In genomic region chr19:14409157-14410053, GRCh38 we compare ENCODE assay signal across 11 cellular contexts. TPM values are rescaled to one million over a fixed set of nuclear protein-coding genes. Genes with fewer than 3 reads are reported as not detected.
DNase-seq lines count a peak whose midpoint lies in the region; ATAC-seq and TF ChIP-seq lines count a peak whose summit lies in the region.
"Had no signal": no experiment of that assay in that cellular context is flagged by ENCODE, and none has a peak within 500 bp of the region (broad histone marks: within the 10 kb centered on the region; RNA-seq: fewer than 3 reads in every experiment).

No MANE protein-coding gene starts in this region.

- CTCF ChIA-PET in CD8-positive, alpha-beta T cell (lab: Charles Lee) = interaction anchor here (0.8 to 14.6 kb wide), 8 partner anchors 11 to 62 kb away, joined by 3 to 218 read pairs (median 4); partner anchors contain the start of gene ADGRE5
- CTCF ChIA-PET in activated CD8-positive, alpha-beta T cell treated with anti-CD3 and anti-CD28 coated beads, Interleukin-2, amount 10 ng/mL, durations not matched to agents 7 days and 5 days (lab: Charles Lee) = interaction anchor here (0.8 to 1.2 kb wide), 4 partner anchors 10 to 273 kb away, joined by 3 to 6 read pairs (median 3); partner anchors contain the start of genes ASF1B and DDX39A

- no peaks in the 10 kb centered on the region for H3K9me3 ChIP-seq in CD8-positive, alpha-beta T cell (ENCODE audit: low read length)

- TF ChIP-seq POLR2A in GM18526 (IDR thresholded peaks at IDR 0.05; ENCODE audit: extremely low read depth, insufficient read length) = peak; percentile 18

- no peaks in the 10 kb centered on the region for H3K27me3 Mint-ChIP-seq in CD8-positive, alpha-beta T cell (ENCODE audit: low read depth)
- H3K27me3 Mint-ChIP-seq in activated CD8-positive, alpha-beta T cell treated with anti-CD3 and anti-CD28 coated beads, Interleukin-2, amount 10 ng/mL, durations not matched to agents 7 days and 5 days (ENCODE audit: low read depth) = no peaks in the 10 kb centered on the region
- H3K27me3 Mint-ChIP-seq in memory B cell (no peaks in the 10 kb centered on the region), chondrocyte (ENCODE audit: low read depth) (no peaks in the 10 kb centered on the region)

- no peaks in the 10 kb centered on the region for H3K9me3 Mint-ChIP-seq in CD8-positive, alpha-beta T cell
- no peaks in the 10 kb centered on the region for H3K9me3 Mint-ChIP-seq in activated CD8-positive, alpha-beta T cell treated with anti-CD3 and anti-CD28 coated beads, Interleukin-2, amount 10 ng/mL, durations not matched to agents 7 days and 5 days (ENCODE audit: insufficient read depth)
- H3K9me3 Mint-ChIP-seq in memory B cell (no peaks in the 10 kb centered on the region), chondrocyte (ENCODE audit: low read depth) (no peaks in the 10 kb centered on the region)
- H3K9me3 Mint-ChIP-seq: T-helper 2 cell treated with Interferon-gamma antibody and Interleukin-4, amounts not matched to agents 5 μg/mL and 100 μg/mL, for 36 hours had no signal

- H3K4me3 Mint-ChIP-seq in CD8-positive, alpha-beta T cell = no peak overlapping the region
- peak overlapping the region; percentile 22 for H3K4me3 Mint-ChIP-seq in activated CD8-positive, alpha-beta T cell treated with anti-CD3 and anti-CD28 coated beads, Interleukin-2, amount 10 ng/mL, durations not matched to agents 7 days and 5 days
- H3K4me3 Mint-ChIP-seq in memory B cell (no peak overlapping the region), chondrocyte (ENCODE audit: unreplicated experiment) (no peak overlapping the region)
- H3K4me3 Mint-ChIP-seq: T-helper 2 cell treated with Interferon-gamma antibody and Interleukin-4, amounts not matched to agents 5 μg/mL and 100 μg/mL, for 36 hours had no signal

- H3K27ac ChIP-seq in CD8-positive, alpha-beta T cell (ENCODE audit: low read depth, low read length) = peak overlapping the region; percentile 30

- no peak for TF ChIP-seq CTCF in CD8-positive, alpha-beta T cell (IDR thresholded peaks at IDR 0.05)
- no peak for TF ChIP-seq CTCF in chondrocyte (IDR thresholded peaks at IDR 0.05)

- peak overlapping the region; percentile 79 for H3K27ac Mint-ChIP-seq in CD8-positive, alpha-beta T cell
- peak overlapping the region; percentile 86 for H3K27ac Mint-ChIP-seq in activated CD8-positive, alpha-beta T cell treated with anti-CD3 and anti-CD28 coated beads, Interleukin-2, amount 10 ng/mL, durations not matched to agents 7 days and 5 days
- H3K27ac Mint-ChIP-seq in memory B cell (peak overlapping the region; percentile 28), chondrocyte (ENCODE audit: unreplicated experiment) (no peak overlapping the region)

- H3K36me3 Mint-ChIP-seq in CD8-positive, alpha-beta T cell = peaks cover 85% of the 10 kb centered on the region
- H3K36me3 Mint-ChIP-seq in activated CD8-positive, alpha-beta T cell treated with anti-CD3 and anti-CD28 coated beads, Interleukin-2, amount 10 ng/mL, durations not matched to agents 7 days and 5 days (ENCODE audit: low read depth) = peaks cover 87% of the 10 kb centered on the region
- peaks cover 37% of the 10 kb centered on the region for H3K36me3 Mint-ChIP-seq in memory B cell
- peaks cover 29% of the 10 kb centered on the region for H3K36me3 Mint-ChIP-seq in chondrocyte (ENCODE audit: low read depth)

- DNase-seq in CD8-positive, alpha-beta T cell = peak in 3 of 7 experiments; percentile 44 to 62 (median 51)
- no peak for DNase-seq in activated CD8-positive, alpha-beta T cell treated with anti-CD3 and anti-CD28 coated beads, Interleukin-2, amount 10 ng/mL, durations not matched to agents 7 days and 5 days
- DNase-seq in memory B cell (ENCODE audit: low spot score in 2 of 2) (no peak), NCI-H146 treated with DMSO at 0.1 percent for 48 hours (lab: John Stamatoyannopoulos, UW; ENCODE audit: unreplicated experiment) (no peak), chondrocyte (ENCODE audit: low spot score) (no peak)
- DNase-seq: NCI-H345, OCI-M1 had no signal

- H3K4me1 Mint-ChIP-seq in CD8-positive, alpha-beta T cell (ENCODE audit: low read depth) = peaks cover 44% of the 10 kb centered on the region
- peaks cover 58% of the 10 kb centered on the region for H3K4me1 Mint-ChIP-seq in activated CD8-positive, alpha-beta T cell treated with anti-CD3 and anti-CD28 coated beads, Interleukin-2, amount 10 ng/mL, durations not matched to agents 7 days and 5 days (ENCODE audit: low read depth)
- H3K4me1 Mint-ChIP-seq in memory B cell = peaks cover 47% of the 10 kb centered on the region
- H3K4me1 Mint-ChIP-seq in chondrocyte (ENCODE audit: low read depth) = peaks cover 20% of the 10 kb centered on the region

- POLR2A ChIA-PET in CD8-positive, alpha-beta T cell (lab: Charles Lee) = interaction anchor here (0.8 to 2.4 kb wide), 8 partner anchors 8 to 114 kb away, joined by 3 to 13 read pairs (median 5); partner anchors contain the start of genes ADGRE5, DDX39A and PKN1
- POLR2A ChIA-PET in activated CD8-positive, alpha-beta T cell treated with anti-CD3 and anti-CD28 coated beads, Interleukin-2, amount 10 ng/mL, durations not matched to agents 7 days and 5 days (lab: Charles Lee) = interaction anchor here (0.8 to 3.0 kb wide), 14 partner anchors 8 to 196 kb away, joined by 3 to 20 read pairs (median 4); partner anchors contain the start of genes ADGRE5 and DDX39A

- peaks cover 62% of the 10 kb centered on the region for H3K4me1 ChIP-seq in CD8-positive, alpha-beta T cell (ENCODE audit: insufficient read depth, low read length)

- H3K4me3 ChIP-seq in CD8-positive, alpha-beta T cell (ENCODE audit: low read depth, low read length) = no peak overlapping the region
- H3K4me3 ChIP-seq: smooth muscle cell had no signal

- intact Hi-C loops in CD8-positive, alpha-beta T cell (cut with DNase I, micrococcal nuclease) = no loop called here

- no peaks in the 10 kb centered on the region for H3K27me3 ChIP-seq in CD8-positive, alpha-beta T cell (ENCODE audit: insufficient read depth, low read length)

- ATAC-seq in CD8-positive, alpha-beta T cell = no peak
- no peak for ATAC-seq in activated CD8-positive, alpha-beta T cell treated with anti-CD3 and anti-CD28 coated beads, Interleukin-2, amount 10 ng/mL, durations not matched to agents 7 days and 5 days
- ATAC-seq in memory B cell (ENCODE audit: low read depth) = no peak
- ATAC-seq in GM21619 (IDR thresholded peaks at IDR 0.05; ENCODE audit: unreplicated experiment) = no peak

- H3K36me3 ChIP-seq in CD8-positive, alpha-beta T cell (ENCODE audit: insufficient read depth, low read length) = peaks cover 81% of the 10 kb centered on the region

RNA-seq across cellular contexts. Expression of gene DDX39A, which starts 9.7 kb away (rescaled TPM):
- total RNA-seq in CD8-positive, alpha-beta T cell = 100 to 1,000 TPM; 342 to 372 TPM
- total RNA-seq in activated CD8-positive, alpha-beta T cell treated with anti-CD3 and anti-CD28 coated beads, Interleukin-2, amount 10 ng/mL, durations not matched to agents 7 days and 5 days = 100 to 1,000 TPM; 309 to 313 TPM
- total RNA-seq in chondrocyte = 51.4 to 58.5 TPM (median 51.8 TPM) in 3 replicates

RNA-seq across cellular contexts. Expression of gene PKN1, which starts 23.7 kb away (rescaled TPM):
- 100 to 1,000 TPM; 152 to 158 TPM for total RNA-seq in CD8-positive, alpha-beta T cell
- 100 to 1,000 TPM; 244 to 263 TPM for total RNA-seq in activated CD8-positive, alpha-beta T cell treated with anti-CD3 and anti-CD28 coated beads, Interleukin-2, amount 10 ng/mL, durations not matched to agents 7 days and 5 days
- 112 to 204 TPM (median 195 TPM) in 3 replicates for total RNA-seq in chondrocyte

RNA-seq across cellular contexts. Expression of gene ADGRE5, which starts 28.2 kb away (rescaled TPM):
- 100 to 1,000 TPM; 822 to 834 TPM for total RNA-seq in CD8-positive, alpha-beta T cell
- 100 to 1,000 TPM; 290 to 302 TPM for total RNA-seq in activated CD8-positive, alpha-beta T cell treated with anti-CD3 and anti-CD28 coated beads, Interleukin-2, amount 10 ng/mL, durations not matched to agents 7 days and 5 days
- 1.8 to 12.7 TPM (median 10.7 TPM) in 3 replicates for total RNA-seq in chondrocyte

Comparison
In these comparisons a context has a peak if more than half of its experiments do, and no peak if none do; other contexts are left out.
1. RNA of gene ADGRE5, which starts 28.2 kb away (total RNA-seq): 822 to 834 TPM in CD8-positive, alpha-beta T cell and 290 to 302 TPM in activated CD8-positive, alpha-beta T cell treated with anti-CD3 and anti-CD28 coated beads, Interleukin-2, amount 10 ng/mL, durations not matched to agents 7 days and 5 days; 1.8 to 12.7 TPM in chondrocyte; every median in the first group is over 10 times any median in the second.